Comparison of ENCODE assay signal across 8 cellular contexts in genomic region chr14:96423446-96424103, GRCh38. TPM values are rescaled to one million over a fixed set of nuclear protein-coding genes. Genes with fewer than 3 reads are reported as not detected.
DNase-seq lines count a peak whose midpoint lies in the region; ATAC-seq and TF ChIP-seq lines count a peak whose summit lies in the region.

No MANE protein-coding gene starts in this region.

- no peak for DNase-seq in AG04450 (ENCODE audit: low read depth, low spot score)
- DNase-seq in HFFc6, result no peak
- no peak for DNase-seq in mammary epithelial cell
- no peak for DNase-seq in RPMI8226
- DNase-seq in occipital lobe (lab: John Stamatoyannopoulos, UW), result no peak
- DNase-seq in NCI-H1092 (lab: John Stamatoyannopoulos, UW), result no peak
- DNase-seq in aorta, result no peak

- H2AFZ ChIP-seq in mammary epithelial cell (ENCODE audit: low read depth, low read length), result peak overlapping the region; percentile 89

- dilution Hi-C loops in mammary epithelial cell (cut with HindIII; ENCODE audit: low sequenced_read_pairs), result no loop called here

- H3K27me3 Mint-ChIP-seq in HFFc6 (ENCODE audit: insufficient read depth), result 0 out of 2 replicates have a peak, but pooled peaks cover 3% of the 10 kb centered on the region

- H3K27me3 ChIP-seq in AG04450 (ENCODE audit: control insufficient read depth, insufficient read depth, low read length), result peaks cover 4% of the 10 kb centered on the region
- no peaks in the 10 kb centered on the region for H3K27me3 ChIP-seq in mammary epithelial cell (ENCODE audit: insufficient read depth, low read length)
- H3K27me3 ChIP-seq in mucosa of rectum (ENCODE audit: control insufficient read depth in 2 of 2, insufficient read depth in 2 of 2, low read length in 2 of 2), result no peaks in the 10 kb centered on the region
- peaks cover 0 to 1% of the 10 kb centered on the region in 2 donors for H3K27me3 ChIP-seq in aorta (ENCODE audit: control insufficient read depth in 1 of 2, insufficient read depth in 2 of 2, low read length in 1 of 2)

- in situ Hi-C loops in mammary epithelial cell (cut with MboI; ENCODE audit: low sequenced_read_pairs in 2 of 2), result loop anchor here (10.0 to 25.0 kb wide), 2 partner anchors 149 to 311 kb away; no protein-coding TSS in a partner anchor

- intact Hi-C loops in mammary epithelial cell (cut with micrococcal nuclease), result loop anchor here (1.0 to 5.0 kb wide), 6 partner anchors 59 to 426 kb away; no protein-coding TSS in a partner anchor
- intact Hi-C loops in aorta (cut with DNase I), result loop anchor here (5.0 kb wide), 1 partner anchor 126 kb away; no protein-coding TSS in a partner anchor

- TF ChIP-seq CTCF in AG04450 (IDR thresholded peaks at IDR 0.05; ENCODE audit: low read depth, low read length), result no peak
- TF ChIP-seq CTCF in HFFc6 (IDR thresholded peaks at IDR 0.05), result no peak
- no peak for TF ChIP-seq CTCF in mammary epithelial cell (conservative IDR thresholded peaks at IDR 0.05 in 1 of 2, IDR thresholded peaks at IDR 0.05 in 1 of 2; ENCODE audit: extremely low read depth in 1 of 2, insufficient read depth in 1 of 2, low read depth in 1 of 2, low read length in 2 of 2)

- CTCF ChIA-PET in AG04450 (lab: Charles Lee) (interaction anchor here (0.5 to 3.3 kb wide), 9 partner anchors 17 to 868 kb away, joined by 3 to 25 read pairs (median 4); no protein-coding TSS in a partner anchor), mammary epithelial cell (lab: Charles Lee; ENCODE audit: low non-redundant PET) (no interaction called here)

- H3K4me1 Mint-ChIP-seq in HFFc6 (ENCODE audit: low read depth), result peaks cover 15% of the 10 kb centered on the region; the same call in 1 of the 2 replicates

- H3K27ac ChIP-seq in AG04450 (ENCODE audit: low read depth, low read length) (no peak overlapping the region), mammary epithelial cell (ENCODE audit: insufficient read depth, low read depth, low read length) (no peak overlapping the region), mucosa of rectum (ENCODE audit: low read depth in 2 of 2, low read length in 2 of 2) (no peak overlapping the region), aorta (ENCODE audit: low read depth in 1 of 2, low read length in 2 of 2) (no peak overlapping the region)

- H3K9me3 ChIP-seq in AG04450 (ENCODE audit: control insufficient read depth, insufficient read depth, low read length), result no peaks in the 10 kb centered on the region
- no peaks in the 10 kb centered on the region for H3K9me3 ChIP-seq in mammary epithelial cell (replicated peaks; ENCODE audit: insufficient read depth, low read length)
- H3K9me3 ChIP-seq in mucosa of rectum (ENCODE audit: control insufficient read depth in 2 of 2, low read length in 2 of 2), result no peaks in the 10 kb centered on the region
- H3K9me3 ChIP-seq in aorta (ENCODE audit: control insufficient read depth, low read length), result no peaks in the 10 kb centered on the region

- H3K4me3 ChIP-seq in AG04450 (ENCODE audit: low read depth, low read length) (peak overlapping the region; percentile 50), mammary epithelial cell (replicated peaks in 1 of 3; ENCODE audit: insufficient read depth in 1 of 3, low read depth in 2 of 3, low read length in 3 of 3) (peak overlapping the region in 2 of 3 experiments; percentile 36 to 45), mucosa of rectum (ENCODE audit: low read length in 2 of 2) (peak overlapping the region; percentile 60 to 76), aorta (ENCODE audit: low read length in 2 of 2) (no peak overlapping the region)

- POLR2A ChIA-PET in AG04450 (lab: Yijun Ruan, JAX), result no interaction called here

- no peak overlapping the region for H3K27ac Mint-ChIP-seq in HFFc6

- ATAC-seq in aorta (ENCODE audit: low FRiP score), result no peak

- H3K9me3 Mint-ChIP-seq in HFFc6, result no peaks in the 10 kb centered on the region

- H3K4me3 Mint-ChIP-seq in HFFc6, result peak overlapping the region; percentile 85

- peak overlapping the region; percentile 90 for H3K4me2 ChIP-seq in mammary epithelial cell (ENCODE audit: insufficient read depth, low read depth, low read length)

- WGBS in mammary epithelial cell (ENCODE audit: low coverage, missing lambda C conversion rate), result 79% methylated on average over 10 of the region's 25 CpGs
- WGBS in aorta, 2 donors, result 40 to 48% methylated on average over 25 of the region's 25 CpGs

- H4K20me1 ChIP-seq in mammary epithelial cell (ENCODE audit: insufficient read depth, low read length), result no peaks in the 10 kb centered on the region

- no TSS peak for BruUV-seq in mammary epithelial cell (replicated peaks; lab: Mats Ljungman, UMichigan)

- no peak overlapping the region for H3K9ac ChIP-seq in mammary epithelial cell (ENCODE audit: insufficient read depth, low read length)
- peak overlapping the region; percentile 61 to 68 for H3K9ac ChIP-seq in mucosa of rectum (ENCODE audit: low read depth in 1 of 2, low read length in 2 of 2)

- H3K36me3 Mint-ChIP-seq in HFFc6 (ENCODE audit: low read depth), result no peaks in the 10 kb centered on the region

- peaks cover 5% of the 10 kb centered on the region for H3K4me1 ChIP-seq in mammary epithelial cell (ENCODE audit: insufficient read depth, low read length)
- peaks cover 0 to 3% of the 10 kb centered on the region in 2 donors for H3K4me1 ChIP-seq in mucosa of rectum (ENCODE audit: control insufficient read depth in 2 of 2, insufficient read depth in 2 of 2, low read length in 2 of 2)
- no peaks in the 10 kb centered on the region for H3K4me1 ChIP-seq in aorta (ENCODE audit: control insufficient read depth in 1 of 2, insufficient read depth in 2 of 2, low read length in 2 of 2)

- no peaks in the 10 kb centered on the region for H3K36me3 ChIP-seq in mammary epithelial cell (ENCODE audit: insufficient read depth, low read length)
- H3K36me3 ChIP-seq in mucosa of rectum (ENCODE audit: control insufficient read depth in 2 of 2, insufficient read depth in 2 of 2, low read length in 2 of 2), result no peaks in the 10 kb centered on the region
- H3K36me3 ChIP-seq in aorta (ENCODE audit: control insufficient read depth in 1 of 2, insufficient read depth in 2 of 2, low read length in 1 of 2), result no peaks in the 10 kb centered on the region

- no peaks in the 10 kb centered on the region for H3K79me2 ChIP-seq in mammary epithelial cell (ENCODE audit: insufficient read depth, low read length)

RNA-seq across cellular contexts. Expression of gene AK7, which starts 31.6 kb away (rescaled TPM):
- polyA plus RNA-seq in AG04450 (2011; rRNA removed), result 0.29 and 0.55 TPM in 2 replicates
- 0.09 and 0.18 TPM in 2 replicates for polyA minus RNA-seq in AG04450 (2011; rRNA and poly(A)+ RNA removed)
- total RNA-seq in HFFc6 (2021; fragmentation: NEBNext Ultra II Directional; extraction: Animal tissue kit (Norgen Biotek cat#: 25700)), result not detected
- total RNA-seq in mammary epithelial cell, result 1 to 10 TPM in 1 of 2 donors, under 1 TPM in 1; 0.33 to 1.5 TPM
- polyA plus RNA-seq in mammary epithelial cell, result 0.15 TPM
- polyA minus RNA-seq in mammary epithelial cell, result not detected
- 0.94 TPM for total RNA-seq in occipital lobe
- 1 to 10 TPM in 1 of 2 donors, under 1 TPM in 1; 0.29 to 1.6 TPM for total RNA-seq in aorta
- under 1 TPM in 1 of 2 donors, not detected in 1; 0.13 TPM for polyA plus RNA-seq in aorta

Comparison
In these comparisons a context has a peak if more than half of its experiments do, and no peak if none do; other contexts are left out.
1. H3K4me3 ChIP-seq: peak in AG04450 (single experiment), mammary epithelial cell (2 of 3) and mucosa of rectum (2 of 2); none in aorta (0 of 2).